Comparison of ENCODE assay signal across 8 cellular contexts in genomic region chr1:63674238-63674864, GRCh38.
DNase-seq lines count a peak whose midpoint lies in the region; ATAC-seq, FAIRE-seq and TF ChIP-seq lines count a peak whose summit lies in the region.

No MANE protein-coding gene starts in this region.

- H3K4me2 ChIP-seq in astrocyte (ENCODE audit: low read length) = peak overlapping the region; percentile 17

- FAIRE-seq in astrocyte (lab: Jason Lieb, UNC) = peak; percentile 96

- H3K36me3 ChIP-seq in GM06990 (ENCODE audit: control insufficient read depth, insufficient read depth, low read length) = no peaks in the 10 kb centered on the region
- no peaks in the 10 kb centered on the region for H3K36me3 ChIP-seq in H7 (replicated peaks; ENCODE audit: control insufficient read depth, insufficient read depth, low read length)
- H3K36me3 ChIP-seq in astrocyte (ENCODE audit: insufficient read depth, low read length) = no peaks in the 10 kb centered on the region

- H3K9me3 Mint-ChIP-seq in astrocyte (ENCODE audit: unreplicated experiment) = peaks cover 22% of the 10 kb centered on the region
- no peaks in the 10 kb centered on the region for H3K9me3 Mint-ChIP-seq in effector memory CD8-positive, alpha-beta T cell

- H3K27ac ChIP-seq in astrocyte (ENCODE audit: low read depth, low read length) = no peak overlapping the region

- DNase-seq in GM06990 (ENCODE audit: extremely low read depth, insufficient read length) (no peak), H7 (peak; percentile 85), NCI-H2107 (lab: John Stamatoyannopoulos, UW) (peak; percentile 50), astrocyte (ENCODE audit: low read depth) (peak; percentile 92), hypothalamus (lab: John Stamatoyannopoulos, UW) (peak in 37 of 51 donors; percentile 1 to 71 (median 21)), skeletal muscle cell (ENCODE audit: low read depth) (peak; percentile 87), middle frontal gyrus (ENCODE audit: extremely low spot score, low spot score) (no peak)
- DNase-seq in effector memory CD8-positive, alpha-beta T cell = no peak

- H3K4me1 Mint-ChIP-seq in astrocyte (ENCODE audit: low read depth, unreplicated experiment) = peaks cover 5% of the 10 kb centered on the region
- H3K4me1 Mint-ChIP-seq in effector memory CD8-positive, alpha-beta T cell (ENCODE audit: low read depth in 2 of 2) = no peaks in the 10 kb centered on the region

- H3K27me3 Mint-ChIP-seq in astrocyte (ENCODE audit: low read depth, unreplicated experiment) = peaks cover 14% of the 10 kb centered on the region
- peaks cover 5 to 9% of the 10 kb centered on the region in 2 donors for H3K27me3 Mint-ChIP-seq in effector memory CD8-positive, alpha-beta T cell

- no peak overlapping the region for H3K4me3 Mint-ChIP-seq in astrocyte (ENCODE audit: unreplicated experiment)
- H3K4me3 Mint-ChIP-seq in effector memory CD8-positive, alpha-beta T cell = no peak overlapping the region

- no peak overlapping the region for H3K4me3 ChIP-seq in GM06990 (replicated peaks; ENCODE audit: low read depth, low read length)
- H3K4me3 ChIP-seq in H7 (ENCODE audit: insufficient read depth, low read depth, low read length) = no peak overlapping the region
- no peak overlapping the region for H3K4me3 ChIP-seq in astrocyte (ENCODE audit: insufficient read depth, low read depth, low read length)
- H3K4me3 ChIP-seq in skeletal muscle cell (ENCODE audit: low read depth, low read length) = no peak overlapping the region

- H3K4me1 ChIP-seq in astrocyte (ENCODE audit: insufficient read depth, low read length) = no peaks in the 10 kb centered on the region

- H3K36me3 Mint-ChIP-seq in astrocyte (ENCODE audit: low read depth, unreplicated experiment) = peaks cover 5% of the 10 kb centered on the region
- no peaks in the 10 kb centered on the region for H3K36me3 Mint-ChIP-seq in effector memory CD8-positive, alpha-beta T cell (ENCODE audit: insufficient read depth)

- TF ChIP-seq CTCF in GM06990 (IDR thresholded peaks at IDR 0.05; ENCODE audit: insufficient read depth, low read length, poor library complexity, severe bottlenecking) (peak; percentile 45), astrocyte (IDR thresholded peaks at IDR 0.05; ENCODE audit: insufficient read depth, low read depth, low read length) (peak; percentile 96)

- H2AFZ ChIP-seq in astrocyte (ENCODE audit: low read depth, low read length) = no peak overlapping the region

- no peaks in the 10 kb centered on the region for H3K79me2 ChIP-seq in astrocyte (ENCODE audit: insufficient read depth, low read length)

- no peaks in the 10 kb centered on the region for H4K20me1 ChIP-seq in astrocyte (ENCODE audit: insufficient read depth, low read length)

- no peaks in the 10 kb centered on the region for H3K27me3 ChIP-seq in GM06990 (replicated peaks; ENCODE audit: control insufficient read depth, insufficient read depth, low read length)
- H3K27me3 ChIP-seq in H7 (ENCODE audit: control insufficient read depth, insufficient read depth, low read length) = no peaks in the 10 kb centered on the region
- peaks cover 4% of the 10 kb centered on the region for H3K27me3 ChIP-seq in astrocyte (ENCODE audit: insufficient read depth, low read length)

- no peak overlapping the region for H3K27ac Mint-ChIP-seq in astrocyte (ENCODE audit: unreplicated experiment)
- H3K27ac Mint-ChIP-seq in effector memory CD8-positive, alpha-beta T cell = no peak overlapping the region

- ATAC-seq in effector memory CD8-positive, alpha-beta T cell (replicated peaks) = no peak

- no peak overlapping the region for H3K9ac ChIP-seq in astrocyte (ENCODE audit: low read length)

- H3K9me3 ChIP-seq in astrocyte (ENCODE audit: insufficient read depth, low read depth, low read length) = peaks cover under 1% of the 10 kb centered on the region

Comparison
In these comparisons a context has a peak if more than half of its experiments do, and no peak if none do; other contexts are left out.
1. DNase-seq: peak in H7 (single experiment), NCI-H2107 (single experiment), astrocyte (single experiment), hypothalamus (37 of 51) and skeletal muscle cell (single experiment); none in GM06990 (single experiment), middle frontal gyrus (single experiment) and effector memory CD8-positive, alpha-beta T cell (0 of 3).